26 cellular contexts compared by ENCODE assay signal in genomic region chr4:155707251-155707650, GRCh38. TPM values are rescaled to one million over a fixed set of nuclear protein-coding genes. Genes with fewer than 3 reads are reported as not detected.
"Had no signal": no experiment of that assay in that cellular context is flagged by ENCODE, and none has a peak within 500 bp of the region (broad histone marks: within the 10 kb centered on the region; RNA-seq: fewer than 3 reads in every experiment).

No MANE protein-coding gene starts in this region.

- H3K27me3 Mint-ChIP-seq: activated CD4-positive, alpha-beta memory T cell treated with anti-CD3 and anti-CD28 coated beads for 36 hours; activated CD4-positive, alpha-beta T cell treated with anti-CD3 and anti-CD28 coated beads, Interleukin-2, amount 10 ng/mL, durations not matched to agents 7 days and 5 days; activated naive CD8-positive, alpha-beta T cell treated with anti-CD3 and anti-CD28 coated beads, Interleukin-2, amount 50 U/mL, for 24 hours; brain had no signal

- H3K4me2 ChIP-seq: KMS-11 had no signal

- H3K27ac ChIP-seq: KMS-11, Peyer's patch, RWPE1 had no signal

- H3K36me3 ChIP-seq: MG63, Peyer's patch had no signal

- H3K36me3 Mint-ChIP-seq: activated CD4-positive, alpha-beta memory T cell treated with anti-CD3 and anti-CD28 coated beads for 36 hours; activated naive CD4-positive, alpha-beta T cell treated with anti-CD3 and anti-CD28 coated beads, Interleukin-2, amount 50 U/mL, for 72 hours; brain had no signal

- H3K9me3 ChIP-seq: MG63, Peyer's patch had no signal

- H3K9ac ChIP-seq: KMS-11 had no signal

- H3K4me1 ChIP-seq: Peyer's patch had no signal

- H3K27ac Mint-ChIP-seq: activated CD4-positive, alpha-beta memory T cell treated with anti-CD3 and anti-CD28 coated beads for 36 hours; activated CD4-positive, alpha-beta T cell treated with anti-CD3 and anti-CD28 coated beads, Interleukin-2, amount 10 ng/mL, durations not matched to agents 7 days and 5 days; activated naive CD4-positive, alpha-beta T cell treated with anti-CD3 and anti-CD28 coated beads, Interleukin-2, amount 50 U/mL, for 72 hours; activated naive CD8-positive, alpha-beta T cell treated with anti-CD3 and anti-CD28 coated beads, Interleukin-2, amount 50 U/mL, for 24 hours; T-helper 17 cell had no signal

- H3K27me3 ChIP-seq: MG63, Peyer's patch had no signal

- H3K4me1 Mint-ChIP-seq: activated CD4-positive, alpha-beta T cell treated with anti-CD3 and anti-CD28 coated beads, Interleukin-2, amount 10 ng/mL, durations not matched to agents 7 days and 5 days; activated naive CD8-positive, alpha-beta T cell treated with anti-CD3 and anti-CD28 coated beads, Interleukin-2, amount 50 U/mL, for 24 hours; T-helper 17 cell had no signal

- DNase-seq: activated CD4-positive, alpha-beta memory T cell treated with anti-CD3 and anti-CD28 coated beads for 36 hours; activated CD4-positive, alpha-beta T cell treated with anti-CD3 and anti-CD28 coated beads, Interleukin-2, amount 10 ng/mL, durations not matched to agents 7 days and 5 days; activated CD4-positive, CD25-positive, alpha-beta regulatory T cell; activated CD8-positive, alpha-beta memory T cell treated with anti-CD3 and anti-CD28 coated beads for 24 hours; activated effector memory CD4-positive, alpha-beta T cell treated with anti-CD3 and anti-CD28 coated beads, Interleukin-2, amount 50 U/mL, for 16 hours; activated naive CD4-positive, alpha-beta T cell treated with Interleukin-2 at 50 U/mL for 16 hours; activated naive CD8-positive, alpha-beta T cell treated with anti-CD3 and anti-CD28 coated beads, Interleukin-2, amount 50 U/mL, for 24 hours; activated T-cell treated with anti-CD3 and anti-CD28 coated beads, Interleukin-2, amount 50 U/mL, for 4 hours; amygdala; MG63; MV-4-11; NCI-H1092 treated with DMSO at 0.1 percent for 48 hours; NCI-H1436; NCI-H1694 treated with DMSO at 0.1 percent for 48 hours; NCI-H2029 treated with DMSO at 0.1 percent for 48 hours; NCI-H510A treated with DMSO at 0.1 percent for 48 hours; NCI-H69; NK-92 treated with Interleukin-12 subunit alpha and Interleukin-12 subunit beta, amount 100 ng/mL, for 24 hours; Peyer's patch; SIG-M5; T-helper 17 cell; T1000 had no signal

- H3K4me3 ChIP-seq: MG63, Peyer's patch had no signal

- ATAC-seq: activated naive CD4-positive, alpha-beta T cell treated with anti-CD3 and anti-CD28 coated beads, Interleukin-2, amount 50 U/mL, for 72 hours; activated naive CD8-positive, alpha-beta T cell treated with anti-CD3 and anti-CD28 coated beads, Interleukin-2, amount 50 U/mL, for 24 hours; activated T-cell treated with anti-CD3 and anti-CD28 coated beads, Interleukin-2, amount 50 U/mL, for 4 hours; T-helper 17 cell had no signal

- H3K4me3 Mint-ChIP-seq: activated CD4-positive, alpha-beta memory T cell treated with anti-CD3 and anti-CD28 coated beads for 36 hours; activated CD4-positive, alpha-beta T cell treated with anti-CD3 and anti-CD28 coated beads, Interleukin-2, amount 10 ng/mL, durations not matched to agents 7 days and 5 days; activated naive CD8-positive, alpha-beta T cell treated with anti-CD3 and anti-CD28 coated beads, Interleukin-2, amount 50 U/mL, for 24 hours; activated T-cell treated with anti-CD3 and anti-CD28 coated beads, Interleukin-2, amount 50 U/mL, for 4 hours; brain; T-helper 17 cell had no signal

- H3K9me3 Mint-ChIP-seq: activated CD4-positive, alpha-beta memory T cell treated with anti-CD3 and anti-CD28 coated beads for 36 hours; activated CD4-positive, alpha-beta T cell treated with anti-CD3 and anti-CD28 coated beads, Interleukin-2, amount 10 ng/mL, durations not matched to agents 7 days and 5 days; activated naive CD4-positive, alpha-beta T cell treated with anti-CD3 and anti-CD28 coated beads, Interleukin-2, amount 50 U/mL, for 72 hours; activated naive CD8-positive, alpha-beta T cell treated with anti-CD3 and anti-CD28 coated beads, Interleukin-2, amount 50 U/mL, for 24 hours; activated T-cell treated with anti-CD3 and anti-CD28 coated beads, Interleukin-2, amount 50 U/mL, for 4 hours; brain had no signal

RNA-seq across cellular contexts. Expression of gene GUCY1A1, which starts 40.6 kb away (rescaled TPM):
- total RNA-seq: activated CD4-positive, alpha-beta memory T cell treated with anti-CD3 and anti-CD28 coated beads for 36 hours; activated CD4-positive, alpha-beta T cell treated with anti-CD3 and anti-CD28 coated beads, Interleukin-2, amount 10 ng/mL, durations not matched to agents 7 days and 5 days; activated naive CD4-positive, alpha-beta T cell treated with anti-CD3 and anti-CD28 coated beads, Interleukin-2, amount 50 U/mL, for 72 hours had no signal
